10 cellular contexts compared by ENCODE assay signal in the genomic region with DNA sequence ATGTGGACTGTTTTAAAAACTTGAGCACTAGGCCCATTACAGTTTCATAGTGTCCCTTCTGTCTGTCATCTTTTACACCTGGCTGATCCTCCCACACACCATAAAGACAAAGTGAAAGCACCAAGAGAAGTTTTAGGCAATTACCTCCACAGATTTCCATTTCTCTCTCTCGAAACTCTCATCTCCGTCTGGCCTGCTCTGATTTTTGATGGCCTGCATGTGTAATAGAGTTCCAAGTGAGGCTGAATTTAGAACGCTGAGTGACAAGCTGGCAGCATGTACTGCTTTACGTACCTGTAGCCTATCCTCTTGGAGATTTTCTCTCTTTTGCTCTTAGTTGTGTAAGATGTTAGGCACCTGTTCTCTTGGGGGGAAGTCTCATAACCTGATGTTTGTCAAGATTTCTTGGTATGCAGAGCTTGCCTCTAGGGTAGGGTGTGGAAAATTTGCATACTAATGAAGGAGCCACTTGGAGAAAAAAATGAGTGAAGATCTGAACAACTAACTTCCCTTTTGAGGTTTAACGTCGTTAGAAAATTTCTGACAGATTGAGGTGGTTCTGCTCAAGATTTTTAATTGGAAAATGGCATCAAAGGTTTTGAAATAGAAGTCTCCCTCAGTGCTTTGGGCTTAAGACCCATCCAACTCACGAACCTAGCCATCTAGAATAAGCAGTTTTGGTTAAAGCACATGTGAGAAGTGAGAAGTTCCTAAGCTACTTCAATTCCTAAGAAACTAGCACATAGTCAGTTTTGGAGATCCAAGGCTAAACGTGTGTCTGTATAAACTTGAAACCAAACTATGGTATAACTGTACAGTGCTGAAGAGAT. TPM values are rescaled to one million over a fixed set of nuclear protein-coding genes. Genes with fewer than 3 reads are reported as not detected.
A peak's percentile ranks its signal among the peaks of the same experiment; 100 is the strongest.
DNase-seq lines count a peak whose midpoint lies in the region; ATAC-seq and TF ChIP-seq lines count a peak whose summit lies in the region.
"Had no signal": no experiment of that assay in that cellular context is flagged by ENCODE, and none has a peak within 500 bp of the region (broad histone marks: within the 10 kb centered on the region; RNA-seq: fewer than 3 reads in every experiment).

No MANE protein-coding gene starts in this region.

- H3K27me3 ChIP-seq in left ventricle myocardium inferior (ENCODE audit: low read depth), result no peaks in the 10 kb centered on the region
- no peaks in the 10 kb centered on the region for H3K27me3 ChIP-seq in right atrium auricular region
- H3K27me3 ChIP-seq in OCI-LY1 (ENCODE audit: insufficient read depth, low read length), result no peaks in the 10 kb centered on the region
- no peaks in the 10 kb centered on the region for H3K27me3 ChIP-seq in uterus
- H3K27me3 ChIP-seq: BLaER1 treated with 17β-estradiol and CSF1 and Interleukin-3, amounts not matched to agents 10 nM and 100 nM had no signal

- intact Hi-C loops in left ventricle myocardium inferior (cut with micrococcal nuclease), result no loop called here
- intact Hi-C loops in uterus (cut with DNase I; ENCODE audit: low total_unique reads), result no loop called here

- no peaks in the 10 kb centered on the region for H4K20me1 ChIP-seq in OCI-LY1 (ENCODE audit: insufficient read depth, low read length)
- H4K20me1 ChIP-seq: BLaER1 treated with 17β-estradiol and CSF1 and Interleukin-3, amounts not matched to agents 10 nM and 100 nM had no signal

- no peak for TF ChIP-seq CTCF in left ventricle myocardium inferior (IDR thresholded peaks at IDR 0.05; ENCODE audit: borderline replicate concordance)
- TF ChIP-seq CTCF in right atrium auricular region (IDR thresholded peaks at IDR 0.05), result no peak
- TF ChIP-seq CTCF in OCI-LY1 (IDR thresholded peaks at IDR 0.05; ENCODE audit: low read length), result no peak
- TF ChIP-seq CTCF in uterus (IDR thresholded peaks at IDR 0.05), result no peak

- H3K27ac ChIP-seq in left ventricle myocardium inferior (replicated peaks) (peak overlapping the region; percentile 54), right atrium auricular region (no peak overlapping the region), OCI-LY1 (ENCODE audit: low read depth, low read length, poor library complexity, severe bottlenecking) (peak overlapping the region; percentile 65), urinary bladder (ENCODE audit: low read depth) (peak overlapping the region; percentile 10), uterus (no peak overlapping the region)
- H3K27ac ChIP-seq: BLaER1 treated with 17β-estradiol and CSF1 and Interleukin-3, amounts not matched to agents 10 nM and 100 nM had no signal

- no peaks in the 10 kb centered on the region for H3K9me2 ChIP-seq in OCI-LY1 (ENCODE audit: low read depth, low read length)

- peaks cover 13% of the 10 kb centered on the region for H3K9me3 ChIP-seq in left ventricle myocardium inferior (replicated peaks)
- H3K9me3 ChIP-seq in right atrium auricular region, result no peaks in the 10 kb centered on the region
- no peaks in the 10 kb centered on the region for H3K9me3 ChIP-seq in OCI-LY1 (ENCODE audit: low read length)
- H3K9me3 ChIP-seq in uterus, result no peaks in the 10 kb centered on the region

- no peaks in the 10 kb centered on the region for H3F3A ChIP-seq in OCI-LY1 (ENCODE audit: insufficient read depth, low read length)

- no peak for TF ChIP-seq POLR2A in uterus (IDR thresholded peaks at IDR 0.05)

- peak; percentile 85 for ATAC-seq in HG02943 (IDR thresholded peaks at IDR 0.05; ENCODE audit: low read depth, unreplicated experiment)

- 71% methylated on average over 8 of the region's 8 CpGs for WGBS in urinary bladder

- peak overlapping the region; percentile 59 for H3K4me2 ChIP-seq in OCI-LY1 (ENCODE audit: low read length)

- H3K79me2 ChIP-seq in OCI-LY1 (ENCODE audit: insufficient read depth, low read length), result no peaks in the 10 kb centered on the region

- DNase-seq in left ventricle myocardium inferior, result no peak
- no peak for DNase-seq in right atrium auricular region (ENCODE audit: low spot score)
- no peak for DNase-seq in GF-D8 (lab: John Stamatoyannopoulos, UW)
- DNase-seq in uterus, result no peak
- no peak for DNase-seq in NCI-H146 (lab: John Stamatoyannopoulos, UW)
- DNase-seq: NCI-H1105 treated with DMSO at 0.1 percent for 48 hours had no signal

- no peak overlapping the region; the same call in 1 of the 2 replicates for H3K9ac ChIP-seq in OCI-LY1 (ENCODE audit: low read length)
- H3K9ac ChIP-seq: BLaER1 treated with 17β-estradiol and CSF1 and Interleukin-3, amounts not matched to agents 10 nM and 100 nM had no signal

- H3K4me3 ChIP-seq in left ventricle myocardium inferior, result no peak overlapping the region
- no peak overlapping the region for H3K4me3 ChIP-seq in right atrium auricular region
- H3K4me3 ChIP-seq in OCI-LY1 (ENCODE audit: low read depth, low read length, poor library complexity, severe bottlenecking), result peak overlapping the region; percentile 45
- no peak overlapping the region for H3K4me3 ChIP-seq in urinary bladder (ENCODE audit: low read depth, low read length)
- no peak overlapping the region for H3K4me3 ChIP-seq in uterus
- H3K4me3 ChIP-seq: BLaER1 treated with 17β-estradiol and CSF1 and Interleukin-3, amounts not matched to agents 10 nM and 100 nM had no signal

- H3K4me1 ChIP-seq in left ventricle myocardium inferior (peaks cover 4% of the 10 kb centered on the region), right atrium auricular region (no peaks in the 10 kb centered on the region), OCI-LY1 (ENCODE audit: insufficient read depth, low read length, severe bottlenecking) (peaks cover 19% of the 10 kb centered on the region), urinary bladder (ENCODE audit: insufficient read depth) (no peaks in the 10 kb centered on the region), uterus (no peaks in the 10 kb centered on the region)

- H3K36me3 ChIP-seq in left ventricle myocardium inferior (no peaks in the 10 kb centered on the region), right atrium auricular region (no peaks in the 10 kb centered on the region), OCI-LY1 (ENCODE audit: insufficient read depth, low read length) (no peaks in the 10 kb centered on the region), urinary bladder (ENCODE audit: insufficient read depth) (no peaks in the 10 kb centered on the region), uterus (no peaks in the 10 kb centered on the region)
- H3K36me3 ChIP-seq: BLaER1 treated with 17β-estradiol and CSF1 and Interleukin-3, amounts not matched to agents 10 nM and 100 nM had no signal

- peak overlapping the region; percentile 6; the same call in 1 of the 2 replicates for H2AFZ ChIP-seq in OCI-LY1 (ENCODE audit: low read length)

RNA-seq across cellular contexts. Expression of gene RAP1GDS1, which starts 57.6 kb away (rescaled TPM):
- total RNA-seq in left ventricle myocardium inferior (11.1 TPM), right atrium auricular region (1 to 10 TPM; 7.5 to 7.8 TPM), urinary bladder (61.6 TPM), uterus (10 to 100 TPM; 13.5 to 53.5 (median 42.0) TPM)
- 25.9 TPM for polyA plus RNA-seq in urinary bladder

Comparison
In these comparisons a context has a peak if more than half of its experiments do, and no peak if none do; other contexts are left out.
1. H3K27ac ChIP-seq: peak in left ventricle myocardium inferior (single experiment), OCI-LY1 (single experiment) and urinary bladder (single experiment); none in right atrium auricular region (0 of 2) and uterus (0 of 2).